In the genomic region with DNA sequence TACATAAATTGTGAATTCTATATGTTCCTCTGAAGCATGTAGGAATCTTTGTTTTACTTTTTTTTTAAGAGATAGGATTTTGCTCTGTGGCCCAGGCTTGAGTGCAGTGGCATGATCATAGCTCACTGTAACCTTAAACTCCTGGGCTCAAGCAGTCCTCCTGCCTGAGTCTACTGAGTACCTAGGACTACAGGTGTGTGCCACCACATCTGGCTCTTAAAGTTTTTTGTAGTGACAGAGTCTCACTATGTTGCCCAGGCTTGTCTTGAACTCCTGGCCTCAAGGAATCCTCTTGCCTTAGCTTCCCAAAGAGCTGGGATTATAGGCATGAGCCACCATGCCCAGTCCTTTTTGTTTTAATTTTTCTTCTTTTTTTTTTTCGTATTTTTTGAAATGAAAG, we compare ENCODE assay signal across 1 cellular context.
TF ChIP-seq lines count a peak whose summit lies in the region.

No MANE protein-coding gene starts in this region.

TF ChIP-seq in GM12878, 131 proteins besides CTCF, POLR2A, EP300 and RAD21:
- TF ChIP-seq STAT1 (conservative IDR thresholded peaks at IDR 0.05) (no peak), E4F1 (IDR thresholded peaks at IDR 0.05; ENCODE audit: borderline replicate concordance, partially characterized antibody) (no peak), PML (IDR thresholded peaks at IDR 0.05; ENCODE audit: low read length) (no peak), IRF4 (IDR thresholded peaks at IDR 0.05; ENCODE audit: low read depth, low read length) (no peak), POLR2AphosphoS5 (IDR thresholded peaks at IDR 0.05; ENCODE audit: low read length) (0 out of 2 replicates have a peak, but pooled peaks have one; percentile 15), PRDM15 (CRISPR knock-in tag; IDR thresholded peaks at IDR 0.05) (no peak), NRF1 (conservative IDR thresholded peaks at IDR 0.05; ENCODE audit: low read depth, low read length) (no peak)
